Comparison of ENCODE assay signal across 24 cellular contexts in genomic region chr7:153088601-153089000, GRCh38.
"Had no signal": no experiment of that assay in that cellular context is flagged by ENCODE, and none has a peak within 500 bp of the region (broad histone marks: within the 10 kb centered on the region; RNA-seq: fewer than 3 reads in every experiment).

No MANE protein-coding gene starts in this region.

- H3K27me3 ChIP-seq: colonic mucosa, foreskin keratinocyte, left lung had no signal

- H3K9me3 Mint-ChIP-seq: endodermal cell had no signal

- H3K36me3 ChIP-seq: colonic mucosa, esophagus muscularis mucosa, gastroesophageal sphincter, heart left ventricle, left lung, lower lobe of right lung had no signal

- H3K4me3 ChIP-seq: colonic mucosa, esophagus muscularis mucosa, gastroesophageal sphincter, heart left ventricle, left lung, lower lobe of right lung had no signal

- H3K9me3 ChIP-seq: colonic mucosa, esophagus muscularis mucosa, gastroesophageal sphincter, heart left ventricle, lower lobe of right lung had no signal

- H3K27me3 Mint-ChIP-seq: dendritic cell treated with granulocyte-macrophage colony-stimulating factor and Interleukin-4, amounts not matched to agents 40 ng/mL and 50 ng/mL, for 4 days had no signal

- H3K27ac Mint-ChIP-seq: dendritic cell treated with granulocyte-macrophage colony-stimulating factor and Interleukin-4, amounts not matched to agents 40 ng/mL and 50 ng/mL, for 4 days; effector memory CD8-positive, alpha-beta T cell; endodermal cell; naive thymus-derived CD4-positive, alpha-beta T cell had no signal

- H3K4me3 Mint-ChIP-seq: dendritic cell treated with granulocyte-macrophage colony-stimulating factor and Interleukin-4, amounts not matched to agents 40 ng/mL and 50 ng/mL, for 4 days; effector memory CD8-positive, alpha-beta T cell; endodermal cell; naive thymus-derived CD4-positive, alpha-beta T cell had no signal

- FAIRE-seq: endometrium, frontal cortex, islet of Langerhans, keratinocyte had no signal

- DNase-seq: colonic mucosa; cortex of kidney; effector CD8-positive, alpha-beta T cell; effector memory CD8-positive, alpha-beta T cell; endodermal cell; erythroblast; foreskin keratinocyte; heart left ventricle; hippocampal formation; left cardiac atrium; left lung; left ventricle myocardium superior; lower lobe of right lung; mesendoderm; midbrain; naive thymus-derived CD4-positive, alpha-beta T cell had no signal

- H3K27ac ChIP-seq: colonic mucosa, epithelial cell of prostate, esophagus muscularis mucosa, foreskin keratinocyte, gastroesophageal sphincter, heart left ventricle, left lung, lower lobe of right lung had no signal

- ATAC-seq: effector memory CD8-positive, alpha-beta T cell; foreskin keratinocyte; gastroesophageal sphincter; heart left ventricle; left cardiac atrium; left lung; left ventricle myocardium superior; lower lobe of right lung; naive thymus-derived CD4-positive, alpha-beta T cell had no signal

- H3K4me1 Mint-ChIP-seq: endodermal cell; naive thymus-derived CD4-positive, alpha-beta T cell had no signal

- H3K4me1 ChIP-seq: colonic mucosa, esophagus muscularis mucosa, foreskin keratinocyte, gastroesophageal sphincter, heart left ventricle, left lung, lower lobe of right lung had no signal
